Comparison of ENCODE assay signal across 15 cellular contexts in genomic region chr5:84239509-84239908, GRCh38.
A peak's percentile ranks its signal among the peaks of the same experiment; 100 is the strongest.
DNase-seq lines count a peak whose midpoint lies in the region; ATAC-seq, FAIRE-seq and TF ChIP-seq lines count a peak whose summit lies in the region.
"Had no signal": no experiment of that assay in that cellular context is flagged by ENCODE, and none has a peak within 500 bp of the region (broad histone marks: within the 10 kb centered on the region; RNA-seq: fewer than 3 reads in every experiment).

No MANE protein-coding gene starts in this region.

- H3K4me1 ChIP-seq in astrocyte (ENCODE audit: insufficient read depth, low read length) (peaks cover 7% of the 10 kb centered on the region), heart left ventricle (no peaks in the 10 kb centered on the region)
- H3K4me1 ChIP-seq in naive thymus-derived CD4-positive, alpha-beta T cell (ENCODE audit: control insufficient read depth in 2 of 2, insufficient read depth in 2 of 2, low read length in 2 of 2), result no peaks in the 10 kb centered on the region

- no peaks in the 10 kb centered on the region for H3K9me3 ChIP-seq in AG04450 (ENCODE audit: control insufficient read depth, insufficient read depth, low read length)
- H3K9me3 ChIP-seq in astrocyte (ENCODE audit: insufficient read depth, low read depth, low read length), result no peaks in the 10 kb centered on the region
- no peaks in the 10 kb centered on the region for H3K9me3 ChIP-seq in naive thymus-derived CD4-positive, alpha-beta T cell (ENCODE audit: control insufficient read depth in 2 of 3, low read length in 3 of 3)
- H3K9me3 ChIP-seq in heart left ventricle, result no peaks in the 10 kb centered on the region

- H4K20me1 ChIP-seq in astrocyte (ENCODE audit: insufficient read depth, low read length), result no peaks in the 10 kb centered on the region

- no peaks in the 10 kb centered on the region for H3K27me3 Mint-ChIP-seq in astrocyte (ENCODE audit: low read depth, unreplicated experiment)
- H3K27me3 Mint-ChIP-seq in naive thymus-derived CD4-positive, alpha-beta T cell, result no peaks in the 10 kb centered on the region
- H3K27me3 Mint-ChIP-seq: activated CD8-positive, alpha-beta T cell treated with anti-CD3 and anti-CD28 coated beads for 36 hours; B cell had no signal

- no peak for ATAC-seq in naive thymus-derived CD4-positive, alpha-beta T cell
- no peak for ATAC-seq in heart left ventricle
- ATAC-seq: activated CD8-positive, alpha-beta T cell treated with anti-CD3 and anti-CD28 coated beads for 36 hours had no signal

- TF ChIP-seq CTCF in AG04450 (IDR thresholded peaks at IDR 0.05; ENCODE audit: low read depth, low read length) (no peak), astrocyte (IDR thresholded peaks at IDR 0.05; ENCODE audit: insufficient read depth, low read depth, low read length) (no peak), foreskin fibroblast (IDR thresholded peaks at IDR 0.05; ENCODE audit: low read depth, low read length) (no peak), heart left ventricle (IDR thresholded peaks at IDR 0.05) (no peak)

- H3K9ac ChIP-seq in astrocyte (ENCODE audit: low read length), result no peak overlapping the region

- H3K27me3 ChIP-seq in AG04450 (ENCODE audit: control insufficient read depth, insufficient read depth, low read length) (no peaks in the 10 kb centered on the region), astrocyte (ENCODE audit: insufficient read depth, low read length) (no peaks in the 10 kb centered on the region), heart left ventricle (no peaks in the 10 kb centered on the region)
- no peaks in the 10 kb centered on the region for H3K27me3 ChIP-seq in naive thymus-derived CD4-positive, alpha-beta T cell (ENCODE audit: control insufficient read depth in 2 of 2, insufficient read depth in 2 of 2, low read length in 2 of 2)

- H3K4me3 Mint-ChIP-seq in astrocyte (ENCODE audit: unreplicated experiment), result no peak overlapping the region
- H3K4me3 Mint-ChIP-seq in naive thymus-derived CD4-positive, alpha-beta T cell, result no peak overlapping the region
- H3K4me3 Mint-ChIP-seq: activated CD8-positive, alpha-beta T cell treated with anti-CD3 and anti-CD28 coated beads for 36 hours; B cell; T-helper 2 cell treated with Interferon-gamma antibody and Interleukin-4, amounts not matched to agents 5 μg/mL and 100 μg/mL, for 36 hours had no signal

- H3K36me3 Mint-ChIP-seq in astrocyte (ENCODE audit: low read depth, unreplicated experiment), result peaks cover 8% of the 10 kb centered on the region
- H3K36me3 Mint-ChIP-seq in naive thymus-derived CD4-positive, alpha-beta T cell, result no peaks in the 10 kb centered on the region

- DNase-seq in AG04450 (ENCODE audit: low read depth, low spot score) (peak; percentile 33), HPDE6-E6E7 (ENCODE audit: extremely low spot score) (peak; percentile 71), astrocyte (ENCODE audit: low read depth) (peak; percentile 65), foreskin fibroblast (peak; percentile 26 to 60), T-helper 1 cell (no peak), heart left ventricle (no peak), SKM-1 treated with dmso at 0.1 percent for 144 hours (lab: John Stamatoyannopoulos, UW; ENCODE audit: unreplicated experiment) (no peak)
- DNase-seq in naive thymus-derived CD4-positive, alpha-beta T cell, result no peak
- DNase-seq: activated CD8-positive, alpha-beta T cell treated with anti-CD3 and anti-CD28 coated beads for 36 hours; amygdala; NCI-H2029 treated with DMSO at 0.1 percent for 48 hours; NCI-H82 had no signal

- CTCF ChIA-PET in AG04450 (lab: Charles Lee), result interaction anchor here (1.1 to 1.5 kb wide), 2 partner anchors 10 to 312 kb away, joined by 3 to 4 read pairs; no protein-coding TSS in a partner anchor
- CTCF ChIA-PET in naive thymus-derived CD4-positive, alpha-beta T cell (lab: Charles Lee), result no interaction called here

- peak overlapping the region; percentile 41 for H3K4me2 ChIP-seq in astrocyte (ENCODE audit: low read length)

- peaks cover 30% of the 10 kb centered on the region for H3K4me1 Mint-ChIP-seq in astrocyte (ENCODE audit: low read depth, unreplicated experiment)
- no peaks in the 10 kb centered on the region for H3K4me1 Mint-ChIP-seq in naive thymus-derived CD4-positive, alpha-beta T cell
- H3K4me1 Mint-ChIP-seq: B cell had no signal

- no peak overlapping the region for H3K4me3 ChIP-seq in AG04450 (ENCODE audit: low read depth, low read length)
- H3K4me3 ChIP-seq in astrocyte (ENCODE audit: insufficient read depth, low read depth, low read length), result no peak overlapping the region
- no peak overlapping the region for H3K4me3 ChIP-seq in foreskin fibroblast (ENCODE audit: low read depth in 1 of 2, low read length in 2 of 2)
- H3K4me3 ChIP-seq in naive thymus-derived CD4-positive, alpha-beta T cell (ENCODE audit: low read length), result no peak overlapping the region
- no peak overlapping the region for H3K4me3 ChIP-seq in heart left ventricle

- no peak overlapping the region for H3K27ac Mint-ChIP-seq in astrocyte (ENCODE audit: unreplicated experiment)
- no peak overlapping the region for H3K27ac Mint-ChIP-seq in naive thymus-derived CD4-positive, alpha-beta T cell
- H3K27ac Mint-ChIP-seq: activated CD8-positive, alpha-beta T cell treated with anti-CD3 and anti-CD28 coated beads for 36 hours; B cell; T-helper 2 cell treated with Interferon-gamma antibody and Interleukin-4, amounts not matched to agents 5 μg/mL and 100 μg/mL, for 36 hours had no signal

- 45 to 54% (median 53%) methylated on average over 2 of the region's 2 CpGs for WGBS in heart left ventricle, 4 donors

- POLR2A ChIA-PET in AG04450 (lab: Yijun Ruan, JAX), result no interaction called here
- POLR2A ChIA-PET in naive thymus-derived CD4-positive, alpha-beta T cell (lab: Charles Lee), result no interaction called here

- H3K79me2 ChIP-seq in astrocyte (ENCODE audit: insufficient read depth, low read length), result peaks cover 19% of the 10 kb centered on the region

- no peak for TF ChIP-seq POLR2A in heart left ventricle (IDR thresholded peaks at IDR 0.05)

- no peak for FAIRE-seq in astrocyte (lab: Jason Lieb, UNC)
- FAIRE-seq: islet of Langerhans had no signal

- intact Hi-C loops in naive thymus-derived CD4-positive, alpha-beta T cell (cut with micrococcal nuclease), result no loop called here
- intact Hi-C loops in heart left ventricle (cut with DNase I), result no loop called here

- no peaks in the 10 kb centered on the region for H3K36me3 ChIP-seq in astrocyte (ENCODE audit: insufficient read depth, low read length)
- H3K36me3 ChIP-seq in naive thymus-derived CD4-positive, alpha-beta T cell (ENCODE audit: control insufficient read depth in 2 of 3, insufficient read depth in 3 of 3, low read length in 3 of 3), result no peaks in the 10 kb centered on the region
- no peaks in the 10 kb centered on the region for H3K36me3 ChIP-seq in heart left ventricle

- no peaks in the 10 kb centered on the region for H3K9me3 Mint-ChIP-seq in astrocyte (ENCODE audit: unreplicated experiment)
- peaks cover 0 to 10% (median 0%) of the 10 kb centered on the region in 11 donors for H3K9me3 Mint-ChIP-seq in naive thymus-derived CD4-positive, alpha-beta T cell
- H3K9me3 Mint-ChIP-seq: T-helper 2 cell treated with Interferon-gamma antibody and Interleukin-4, amounts not matched to agents 5 μg/mL and 100 μg/mL, for 36 hours had no signal

- no peak overlapping the region for H2AFZ ChIP-seq in astrocyte (ENCODE audit: low read depth, low read length)

- H3K27ac ChIP-seq in AG04450 (ENCODE audit: low read depth, low read length) (no peak overlapping the region), astrocyte (ENCODE audit: low read depth, low read length) (no peak overlapping the region), heart left ventricle (no peak overlapping the region)
- no peak overlapping the region for H3K27ac ChIP-seq in naive thymus-derived CD4-positive, alpha-beta T cell (ENCODE audit: low read depth, low read length)

Comparison
In these comparisons a context has a peak if more than half of its experiments do, and no peak if none do; other contexts are left out.
1. DNase-seq: peak in AG04450 (single experiment), HPDE6-E6E7 (single experiment), astrocyte (single experiment) and foreskin fibroblast (2 of 2); none in naive thymus-derived CD4-positive, alpha-beta T cell (0 of 9), T-helper 1 cell (0 of 5), heart left ventricle (0 of 5) and SKM-1 treated with dmso at 0.1 percent for 144 hours (single experiment).